In the genomic region with DNA sequence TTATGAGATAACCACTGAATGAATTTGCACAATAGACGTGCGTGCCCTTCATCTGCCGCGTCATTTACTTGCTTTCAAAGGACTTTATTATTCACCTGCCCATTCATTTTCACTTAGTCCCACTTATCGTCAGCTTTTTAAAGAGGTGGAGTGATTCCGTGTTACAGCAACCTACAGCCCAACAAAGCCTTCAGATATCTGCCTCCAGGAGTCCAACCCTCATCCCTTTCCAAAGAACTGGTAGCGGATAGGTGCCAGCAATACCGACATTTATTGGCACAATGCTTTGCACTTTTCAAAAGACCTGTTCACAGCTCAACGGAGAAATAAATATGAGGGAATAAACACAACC, we compare ENCODE assay signal across 1 cellular context.
TF ChIP-seq lines count a peak whose summit lies in the region.

No MANE protein-coding gene starts in this region.

TF ChIP-seq in HepG2, 621 proteins besides CTCF, POLR2A, EP300 and RAD21 (continued from another document):
- TF ChIP-seq, protein P1, sequence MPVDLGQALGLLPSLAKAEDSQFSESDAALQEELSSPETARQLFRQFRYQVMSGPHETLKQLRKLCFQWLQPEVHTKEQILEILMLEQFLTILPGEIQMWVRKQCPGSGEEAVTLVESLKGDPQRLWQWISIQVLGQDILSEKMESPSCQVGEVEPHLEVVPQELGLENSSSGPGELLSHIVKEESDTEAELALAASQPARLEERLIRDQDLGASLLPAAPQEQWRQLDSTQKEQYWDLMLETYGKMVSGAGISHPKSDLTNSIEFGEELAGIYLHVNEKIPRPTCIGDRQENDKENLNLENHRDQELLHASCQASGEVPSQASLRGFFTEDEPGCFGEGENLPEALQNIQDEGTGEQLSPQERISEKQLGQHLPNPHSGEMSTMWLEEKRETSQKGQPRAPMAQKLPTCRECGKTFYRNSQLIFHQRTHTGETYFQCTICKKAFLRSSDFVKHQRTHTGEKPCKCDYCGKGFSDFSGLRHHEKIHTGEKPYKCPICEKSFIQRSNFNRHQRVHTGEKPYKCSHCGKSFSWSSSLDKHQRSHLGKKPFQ (CRISPR knock-in tag; IDR thresholded peaks at IDR 0.05; ENCODE audit: insufficient replicate concordance) = no peak
- TF ChIP-seq, protein P2, sequence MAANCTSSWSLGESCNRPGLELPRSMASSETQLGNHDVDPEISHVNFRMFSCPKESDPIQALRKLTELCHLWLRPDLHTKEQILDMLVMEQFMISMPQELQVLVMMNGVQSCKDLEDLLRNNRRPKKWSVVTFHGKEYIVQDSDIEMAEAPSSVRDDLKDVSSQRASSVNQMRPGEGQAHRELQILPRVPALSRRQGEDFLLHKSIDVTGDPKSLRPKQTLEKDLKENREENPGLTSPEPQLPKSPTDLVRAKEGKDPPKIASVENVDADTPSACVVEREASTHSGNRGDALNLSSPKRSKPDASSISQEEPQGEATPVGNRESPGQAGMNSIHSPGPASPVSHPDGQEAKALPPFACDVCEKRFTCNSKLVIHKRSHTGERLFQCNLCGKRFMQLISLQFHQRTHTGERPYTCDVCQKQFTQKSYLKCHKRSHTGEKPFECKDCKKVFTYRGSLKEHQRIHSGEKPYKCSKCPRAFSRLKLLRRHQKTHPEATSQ (CRISPR knock-in tag; IDR thresholded peaks at IDR 0.05; ENCODE audit: borderline replicate concordance) = no peak
- TF ChIP-seq ZSCAN12 (CRISPR knock-in tag; IDR thresholded peaks at IDR 0.05) (no peak), DR1 (CRISPR knock-in tag; IDR thresholded peaks at IDR 0.05) (no peak), PHF8 (CRISPR knock-in tag; IDR thresholded peaks at IDR 0.05) (no peak), MIER2 (CRISPR knock-in tag; IDR thresholded peaks at IDR 0.05) (0 out of 2 replicates have a peak, but pooled peaks have one; percentile 2), ZNF615 (CRISPR knock-in tag; IDR thresholded peaks at IDR 0.05; ENCODE audit: borderline replicate concordance) (0 out of 2 replicates have a peak, but pooled peaks have one; percentile 58), ZNF777 (CRISPR knock-in tag; IDR thresholded peaks at IDR 0.05) (0 out of 2 replicates have a peak, but pooled peaks have one; percentile 16), PHF20 (CRISPR knock-in tag; IDR thresholded peaks at IDR 0.05) (no peak), ZNF431 (CRISPR knock-in tag; IDR thresholded peaks at IDR 0.05; ENCODE audit: borderline replicate concordance, low read depth) (0 out of 2 replicates have a peak, but pooled peaks have one; percentile 8), U2AF1 (optimal IDR thresholded peaks at IDR 0.05; ENCODE audit: low read depth, low read length) (no peak), STAG1 (CRISPR knock-in tag; IDR thresholded peaks at IDR 0.05) (no peak), GPN1 (CRISPR knock-in tag; IDR thresholded peaks at IDR 0.05; ENCODE audit: borderline replicate concordance) (no peak), NCOA2 (CRISPR knock-in tag; IDR thresholded peaks at IDR 0.05) (no peak), ZNF850 (CRISPR knock-in tag; conservative IDR thresholded peaks at IDR 0.05) (no peak), ZMAT3 (CRISPR knock-in tag; conservative IDR thresholded peaks at IDR 0.05) (no peak), SRF (IDR thresholded peaks at IDR 0.05; ENCODE audit: low read depth, low read length) (no peak), SPEN (CRISPR knock-in tag; IDR thresholded peaks at IDR 0.05; ENCODE audit: low read depth) (no peak), GLI4 (CRISPR knock-in tag; IDR thresholded peaks at IDR 0.05; ENCODE audit: borderline replicate concordance) (no peak), ZNF224 (CRISPR knock-in tag; IDR thresholded peaks at IDR 0.05) (no peak), GATAD2A (CRISPR knock-in tag; IDR thresholded peaks at IDR 0.05) (no peak), ZNF878 (CRISPR knock-in tag; IDR thresholded peaks at IDR 0.05) (no peak), ZNF629 (CRISPR knock-in tag; conservative IDR thresholded peaks at IDR 0.05) (no peak), CBX2 (IDR thresholded peaks at IDR 0.05; ENCODE audit: low read depth, low read length) (no peak), CBX2 (CRISPR knock-in tag; IDR thresholded peaks at IDR 0.05; ENCODE audit: low read depth) (0 out of 2 replicates have a peak, but pooled peaks have one; percentile 14), ZSCAN25 (CRISPR knock-in tag; IDR thresholded peaks at IDR 0.05) (0 out of 2 replicates have a peak, but pooled peaks have one; percentile 33), FOXK1 (CRISPR knock-in tag; IDR thresholded peaks at IDR 0.05; ENCODE audit: borderline replicate concordance, low read depth) (0 out of 2 replicates have a peak, but pooled peaks have one; percentile 4)
- TF ChIP-seq, protein P3, sequence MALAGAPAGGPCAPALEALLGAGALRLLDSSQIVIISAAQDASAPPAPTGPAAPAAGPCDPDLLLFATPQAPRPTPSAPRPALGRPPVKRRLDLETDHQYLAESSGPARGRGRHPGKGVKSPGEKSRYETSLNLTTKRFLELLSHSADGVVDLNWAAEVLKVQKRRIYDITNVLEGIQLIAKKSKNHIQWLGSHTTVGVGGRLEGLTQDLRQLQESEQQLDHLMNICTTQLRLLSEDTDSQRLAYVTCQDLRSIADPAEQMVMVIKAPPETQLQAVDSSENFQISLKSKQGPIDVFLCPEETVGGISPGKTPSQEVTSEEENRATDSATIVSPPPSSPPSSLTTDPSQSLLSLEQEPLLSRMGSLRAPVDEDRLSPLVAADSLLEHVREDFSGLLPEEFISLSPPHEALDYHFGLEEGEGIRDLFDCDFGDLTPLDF (CRISPR knock-in tag; IDR thresholded peaks at IDR 0.05) = no peak
